Comparison of ENCODE assay signal across 1 cellular context in the genomic region with DNA sequence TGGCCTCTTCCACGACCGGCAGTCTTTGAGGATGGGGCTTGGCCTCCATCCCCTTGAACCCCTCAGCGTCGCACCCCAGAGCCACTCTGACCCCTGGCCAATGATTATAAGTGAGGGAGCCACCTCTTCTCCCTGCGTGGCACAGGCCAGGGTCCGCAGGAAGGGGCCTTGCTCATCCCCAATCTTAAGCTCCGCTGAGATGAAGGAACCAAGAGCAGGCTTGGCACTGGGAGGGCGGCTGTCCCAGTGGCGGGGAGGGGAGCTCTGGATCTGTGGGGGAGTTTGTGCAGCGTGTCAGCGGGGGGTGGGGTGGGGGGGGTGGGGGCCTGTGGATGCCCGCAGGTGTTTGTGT.
TF ChIP-seq lines count a peak whose summit lies in the region.

No MANE protein-coding gene starts in this region.

TF ChIP-seq in K562, 482 proteins besides CTCF, POLR2A, EP300 and RAD21 (continued from another document):
- TF ChIP-seq GTF3C2 (IDR thresholded peaks at IDR 0.05; ENCODE audit: borderline replicate concordance, extremely low read depth, insufficient read length) (no peak), ATF1 (CRISPR knock-in tag; IDR thresholded peaks at IDR 0.05) (no peak), ATF1 (tag; IDR thresholded peaks at IDR 0.05) (no peak), NEUROD1 (IDR thresholded peaks at IDR 0.05; ENCODE audit: borderline replicate concordance, low read depth, low read length, partially characterized antibody) (no peak), MAFF (IDR thresholded peaks at IDR 0.05; ENCODE audit: low read length) (no peak), POLR2AphosphoS2 (IDR thresholded peaks at IDR 0.05; ENCODE audit: low read length) (no peak), CHD1 (IDR thresholded peaks at IDR 0.05; ENCODE audit: low read length) (no peak), PTTG1 (tag; IDR thresholded peaks at IDR 0.05; ENCODE audit: low read depth) (no peak), FUS (optimal IDR thresholded peaks at IDR 0.05; ENCODE audit: low read depth, low read length) (no peak), RFX1 (IDR thresholded peaks at IDR 0.05) (no peak), MAFK (IDR thresholded peaks at IDR 0.05; ENCODE audit: low read length) (no peak)
- TF ChIP-seq, protein P1, sequence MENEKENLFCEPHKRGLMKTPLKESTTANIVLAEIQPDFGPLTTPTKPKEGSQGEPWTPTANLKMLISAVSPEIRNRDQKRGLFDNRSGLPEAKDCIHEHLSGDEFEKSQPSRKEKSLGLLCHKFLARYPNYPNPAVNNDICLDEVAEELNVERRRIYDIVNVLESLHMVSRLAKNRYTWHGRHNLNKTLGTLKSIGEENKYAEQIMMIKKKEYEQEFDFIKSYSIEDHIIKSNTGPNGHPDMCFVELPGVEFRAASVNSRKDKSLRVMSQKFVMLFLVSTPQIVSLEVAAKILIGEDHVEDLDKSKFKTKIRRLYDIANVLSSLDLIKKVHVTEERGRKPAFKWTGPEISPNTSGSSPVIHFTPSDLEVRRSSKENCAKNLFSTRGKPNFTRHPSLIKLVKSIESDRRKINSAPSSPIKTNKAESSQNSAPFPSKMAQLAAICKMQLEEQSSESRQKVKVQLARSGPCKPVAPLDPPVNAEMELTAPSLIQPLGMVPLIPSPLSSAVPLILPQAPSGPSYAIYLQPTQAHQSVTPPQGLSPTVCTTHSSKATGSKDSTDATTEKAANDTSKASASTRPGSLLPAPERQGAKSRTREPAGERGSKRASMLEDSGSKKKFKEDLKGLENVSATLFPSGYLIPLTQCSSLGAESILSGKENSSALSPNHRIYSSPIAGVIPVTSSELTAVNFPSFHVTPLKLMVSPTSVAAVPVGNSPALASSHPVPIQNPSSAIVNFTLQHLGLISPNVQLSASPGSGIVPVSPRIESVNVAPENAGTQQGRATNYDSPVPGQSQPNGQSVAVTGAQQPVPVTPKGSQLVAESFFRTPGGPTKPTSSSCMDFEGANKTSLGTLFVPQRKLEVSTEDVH (IDR thresholded peaks at IDR 0.05; ENCODE audit: low read depth, partially characterized antibody) = no peak
- TF ChIP-seq, protein P2, sequence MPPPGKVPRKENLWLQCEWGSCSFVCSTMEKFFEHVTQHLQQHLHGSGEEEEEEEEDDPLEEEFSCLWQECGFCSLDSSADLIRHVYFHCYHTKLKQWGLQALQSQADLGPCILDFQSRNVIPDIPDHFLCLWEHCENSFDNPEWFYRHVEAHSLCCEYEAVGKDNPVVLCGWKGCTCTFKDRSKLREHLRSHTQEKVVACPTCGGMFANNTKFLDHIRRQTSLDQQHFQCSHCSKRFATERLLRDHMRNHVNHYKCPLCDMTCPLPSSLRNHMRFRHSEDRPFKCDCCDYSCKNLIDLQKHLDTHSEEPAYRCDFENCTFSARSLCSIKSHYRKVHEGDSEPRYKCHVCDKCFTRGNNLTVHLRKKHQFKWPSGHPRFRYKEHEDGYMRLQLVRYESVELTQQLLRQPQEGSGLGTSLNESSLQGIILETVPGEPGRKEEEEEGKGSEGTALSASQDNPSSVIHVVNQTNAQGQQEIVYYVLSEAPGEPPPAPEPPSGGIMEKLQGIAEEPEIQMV (tag; conservative IDR thresholded peaks at IDR 0.05; ENCODE audit: low read depth) = no peak
- TF ChIP-seq, protein P3, sequence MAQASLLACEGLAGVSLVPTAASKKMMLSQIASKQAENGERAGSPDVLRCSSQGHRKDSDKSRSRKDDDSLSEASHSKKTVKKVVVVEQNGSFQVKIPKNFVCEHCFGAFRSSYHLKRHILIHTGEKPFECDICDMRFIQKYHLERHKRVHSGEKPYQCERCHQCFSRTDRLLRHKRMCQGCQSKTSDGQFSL (CRISPR knock-in tag; IDR thresholded peaks at IDR 0.05) = no peak
- TF ChIP-seq, protein P3 (tag; IDR thresholded peaks at IDR 0.05) = no peak
